8 cellular contexts compared by ENCODE assay signal in genomic region chr5:52989025-52989780, GRCh38. TPM values are rescaled to one million over a fixed set of nuclear protein-coding genes. Genes with fewer than 3 reads are reported as not detected.
DNase-seq lines count a peak whose midpoint lies in the region; TF ChIP-seq lines count a peak whose summit lies in the region.

TSS of gene ITGA2 (plus strand) at chr5:52989352. CDS start at chr5:52989469, 117 bp downstream.

- no peak within 1 kb of the TSS for H3K27ac Mint-ChIP-seq in glutamatergic neuron (ENCODE audit: unreplicated experiment)

- peak within 1 kb of the TSS; percentile 81 for H3K4me3 Mint-ChIP-seq in glutamatergic neuron (ENCODE audit: unreplicated experiment)

- peaks cover 4% of the 10 kb centered on the region for H3K36me3 Mint-ChIP-seq in glutamatergic neuron (ENCODE audit: unreplicated experiment)

- no peaks in the 10 kb centered on the region for H3K9me3 Mint-ChIP-seq in glutamatergic neuron (ENCODE audit: unreplicated experiment)

- H3K4me3 ChIP-seq in HFF-Myc (replicated peaks; ENCODE audit: low read depth, low read length), result peak within 1 kb of the TSS; percentile 82

- no peaks in the 10 kb centered on the region for H3K4me1 Mint-ChIP-seq in glutamatergic neuron (ENCODE audit: low read depth, unreplicated experiment)

- TF ChIP-seq CTCF in HFF-Myc (IDR thresholded peaks at IDR 0.05; ENCODE audit: low read depth, low read length, missing control alignments), result no peak
- no peak for TF ChIP-seq CTCF in glutamatergic neuron (IDR thresholded peaks at IDR 0.05; ENCODE audit: partially characterized antibody, unreplicated experiment)

- H3K27me3 Mint-ChIP-seq in glutamatergic neuron (ENCODE audit: unreplicated experiment), result peaks cover 3% of the 10 kb centered on the region

- DNase-seq in EL (peak; percentile 65), HFF-Myc (ENCODE audit: extremely low read depth, low read depth) (no peak), NCI-H526 treated with DMSO at 0.1 percent for 48 hours (lab: John Stamatoyannopoulos, UW) (peak; percentile 5), glutamatergic neuron (peak; percentile 39), nucleus accumbens (lab: John Stamatoyannopoulos, UW) (peak in 32 of 56 donors; percentile 4 to 73 (median 46)), GF-D8 (lab: John Stamatoyannopoulos, UW) (no peak), NCI-H446 treated with DMSO at 0.1 percent for 48 hours (lab: John Stamatoyannopoulos, UW) (no peak)
- DNase-seq in activated naive CD4-positive, alpha-beta T cell treated with Interleukin-2 at 50 U/mL for 16 hours, result peak; percentile 18

RNA-seq across cellular contexts. Expression of gene ITGA2, which starts in this region (rescaled TPM):
- total RNA-seq in glutamatergic neuron (ENCODE audit: unreplicated experiment), result not detected

Comparison
In these comparisons a context has a peak if more than half of its experiments do, and no peak if none do; other contexts are left out.
1. Peak in DNase-seq in glutamatergic neuron; RNA of the gene not detected or under 1 TPM.
2. DNase-seq: peak in EL (single experiment), NCI-H526 treated with DMSO at 0.1 percent for 48 hours (single experiment), activated naive CD4-positive, alpha-beta T cell treated with Interleukin-2 at 50 U/mL for 16 hours (single experiment) and nucleus accumbens (32 of 56); none in HFF-Myc (single experiment), GF-D8 (single experiment) and NCI-H446 treated with DMSO at 0.1 percent for 48 hours (single experiment).